Comparison of ENCODE assay signal across 13 cellular contexts in genomic region chr6:22068561-22069346, GRCh38.
DNase-seq lines count a peak whose midpoint lies in the region; ATAC-seq and TF ChIP-seq lines count a peak whose summit lies in the region.
"Had no signal": no experiment of that assay in that cellular context is flagged by ENCODE, and none has a peak within 500 bp of the region (broad histone marks: within the 10 kb centered on the region; RNA-seq: fewer than 3 reads in every experiment).

No MANE protein-coding gene starts in this region.

- peak overlapping the region; percentile 43 for H3K27ac Mint-ChIP-seq in chondrocyte (ENCODE audit: unreplicated experiment)
- H3K27ac Mint-ChIP-seq: activated naive CD4-positive, alpha-beta T cell treated with anti-CD3 and anti-CD28 coated beads, Interleukin-2, amount 50 U/mL, for 24 hours had no signal

- peaks cover 76% of the 10 kb centered on the region for H3K4me1 Mint-ChIP-seq in chondrocyte (ENCODE audit: low read depth)
- H3K4me1 Mint-ChIP-seq: activated naive CD4-positive, alpha-beta T cell treated with anti-CD3 and anti-CD28 coated beads, Interleukin-2, amount 50 U/mL, for 24 hours had no signal

- no peaks in the 10 kb centered on the region for H3K27me3 Mint-ChIP-seq in chondrocyte (ENCODE audit: low read depth)
- H3K27me3 Mint-ChIP-seq: activated naive CD4-positive, alpha-beta T cell treated with anti-CD3 and anti-CD28 coated beads, Interleukin-2, amount 50 U/mL, for 24 hours had no signal

- no peak overlapping the region for H3K4me3 Mint-ChIP-seq in chondrocyte (ENCODE audit: unreplicated experiment)
- H3K4me3 Mint-ChIP-seq: activated naive CD4-positive, alpha-beta T cell treated with anti-CD3 and anti-CD28 coated beads, Interleukin-2, amount 50 U/mL, for 24 hours had no signal

- H3K36me3 Mint-ChIP-seq in chondrocyte (ENCODE audit: low read depth): no peaks in the 10 kb centered on the region
- H3K36me3 Mint-ChIP-seq: activated naive CD4-positive, alpha-beta T cell treated with anti-CD3 and anti-CD28 coated beads, Interleukin-2, amount 50 U/mL, for 24 hours had no signal

- TF ChIP-seq CTCF in chondrocyte (IDR thresholded peaks at IDR 0.05): no peak

- no peaks in the 10 kb centered on the region for H3K9me3 Mint-ChIP-seq in chondrocyte (ENCODE audit: low read depth)
- H3K9me3 Mint-ChIP-seq: activated naive CD4-positive, alpha-beta T cell treated with anti-CD3 and anti-CD28 coated beads, Interleukin-2, amount 50 U/mL, for 24 hours had no signal

- no peak for DNase-seq in chondrocyte (ENCODE audit: low spot score)
- no peak for DNase-seq in NCI-H526 treated with DMSO at 0.1 percent for 48 hours (lab: John Stamatoyannopoulos, UW)
- no peak for DNase-seq in RKO (ENCODE audit: low spot score)
- DNase-seq in OCI-M1 (lab: John Stamatoyannopoulos, UW): no peak
- no peak for DNase-seq in NCI-H1417 treated with DMSO at 0.1 percent for 48 hours (lab: John Stamatoyannopoulos, UW)
- DNase-seq: mammary epithelial cell, NCI-H187, Peyer's patch, retina had no signal

- peak; percentile 55 for ATAC-seq in GM18520 (IDR thresholded peaks at IDR 0.05; ENCODE audit: unreplicated experiment)
- ATAC-seq in GM21360 (IDR thresholded peaks at IDR 0.05; ENCODE audit: unreplicated experiment): peak; percentile 56
- ATAC-seq in HG03097 (IDR thresholded peaks at IDR 0.05; ENCODE audit: low FRiP score, unreplicated experiment): peak; percentile 54
